Comparison of ENCODE assay signal across 17 cellular contexts in genomic region chr1:196143602-196144342, GRCh38.
DNase-seq lines count a peak whose midpoint lies in the region; ATAC-seq and TF ChIP-seq lines count a peak whose summit lies in the region.
"Had no signal": no experiment of that assay in that cellular context is flagged by ENCODE, and none has a peak within 500 bp of the region (broad histone marks: within the 10 kb centered on the region; RNA-seq: fewer than 3 reads in every experiment).

No MANE protein-coding gene starts in this region.

- no peak overlapping the region for H3K27ac ChIP-seq in AG04450 (ENCODE audit: low read depth, low read length)
- no peak overlapping the region for H3K27ac ChIP-seq in Panc1 (ENCODE audit: low read length)
- no peak overlapping the region for H3K27ac ChIP-seq in hepatocyte
- H3K27ac ChIP-seq: body of pancreas, gastroesophageal sphincter, upper lobe of left lung had no signal

- no peak overlapping the region for H3K4me3 ChIP-seq in AG04450 (ENCODE audit: low read depth, low read length)
- H3K4me3 ChIP-seq in Panc1 (ENCODE audit: low read depth in 2 of 2, low read length in 2 of 2), result no peak overlapping the region
- H3K4me3 ChIP-seq in hepatocyte, result no peak overlapping the region
- H3K4me3 ChIP-seq: body of pancreas, gastroesophageal sphincter, upper lobe of left lung had no signal

- ATAC-seq in Panc1 (no peak), HG02678 (IDR thresholded peaks at IDR 0.05; ENCODE audit: unreplicated experiment) (no peak), HG03439 (IDR thresholded peaks at IDR 0.05; ENCODE audit: unreplicated experiment) (no peak)
- ATAC-seq: body of pancreas, gastroesophageal sphincter, left cardiac atrium had no signal

- H3K79me2 ChIP-seq in hepatocyte, result no peaks in the 10 kb centered on the region

- H3K36me3 ChIP-seq in Panc1 (ENCODE audit: control insufficient read depth, insufficient read depth, low read length) (no peaks in the 10 kb centered on the region), hepatocyte (replicated peaks; ENCODE audit: insufficient read depth, low read depth) (no peaks in the 10 kb centered on the region)
- H3K36me3 ChIP-seq: gastroesophageal sphincter, upper lobe of left lung had no signal

- POLR2A ChIA-PET in AG04450 (lab: Yijun Ruan, JAX) (no interaction called here), Panc1 (lab: Charles Lee) (no interaction called here)

- no peak overlapping the region for H3K4me2 ChIP-seq in hepatocyte

- CTCF ChIA-PET in AG04450 (lab: Charles Lee), result interaction anchor here (1.0 kb wide), 1 partner anchor 165 kb away, joined by 4 read pairs; no protein-coding TSS in a partner anchor
- CTCF ChIA-PET in Panc1 (lab: Charles Lee), result no interaction called here

- H3K27me3 ChIP-seq in AG04450 (ENCODE audit: control insufficient read depth, insufficient read depth, low read length), result no peaks in the 10 kb centered on the region
- no peaks in the 10 kb centered on the region for H3K27me3 ChIP-seq in Panc1 (ENCODE audit: control insufficient read depth, insufficient read depth, low read length)
- H3K27me3 ChIP-seq in hepatocyte, result no peaks in the 10 kb centered on the region
- H3K27me3 ChIP-seq: body of pancreas, gastroesophageal sphincter, upper lobe of left lung had no signal

- no peak for DNase-seq in AG04450 (ENCODE audit: low read depth, low spot score)
- DNase-seq in HCEC 1CT, result peak; percentile 4
- DNase-seq in Panc1 (ENCODE audit: low read depth, low spot score), result no peak
- DNase-seq in hepatocyte (ENCODE audit: low spot score), result no peak
- DNase-seq in NCI-H2081 (lab: John Stamatoyannopoulos, UW), result no peak
- no peak for DNase-seq in stimulated activated CD4-positive, alpha-beta T cell treated with anti-CD3 and anti-CD28 coated beads, Interleukin-4, amount 100 ng/mL, for 24 hours
- DNase-seq: activated CD8-positive, alpha-beta memory T cell treated with anti-CD3 and anti-CD28 coated beads for 24 hours; activated gamma-delta T cell treated with Interleukin-2 at 50 U/mL for 16 hours; body of pancreas; left cardiac atrium; NCI-H446; Right ventricle myocardium superior; stimulated activated CD4-positive, alpha-beta T cell treated with anti-CD3 and anti-CD28 coated beads, Interleukin-1b, Interleukin-23, amount 100 ng/mL, for 48 hours; upper lobe of left lung had no signal

- H2AFZ ChIP-seq in hepatocyte, result no peak overlapping the region

- no peaks in the 10 kb centered on the region for H4K20me1 ChIP-seq in hepatocyte (ENCODE audit: insufficient read depth, poor library complexity, severe bottlenecking)

- intact Hi-C loops in Panc1 (cut with micrococcal nuclease; ENCODE audit: unreplicated experiment), result no loop called here

- in situ Hi-C loops in Panc1 (cut with HindIII; ENCODE audit: low pct_unique_long_range_greater_than_20kb, low sequenced_read_pairs), result no loop called here

- H3K9me3 ChIP-seq in AG04450 (ENCODE audit: control insufficient read depth, insufficient read depth, low read length) (no peaks in the 10 kb centered on the region), Panc1 (ENCODE audit: control insufficient read depth, insufficient read depth, low read depth, low read length) (no peaks in the 10 kb centered on the region), hepatocyte (ENCODE audit: low read depth) (no peaks in the 10 kb centered on the region)
- H3K9me3 ChIP-seq: body of pancreas, gastroesophageal sphincter, upper lobe of left lung had no signal

- no peaks in the 10 kb centered on the region for H3K9me2 ChIP-seq in hepatocyte (replicated peaks; ENCODE audit: insufficient read depth)

- WGBS in hepatocyte (ENCODE audit: low lambda C conversion rate, missing lambda C conversion rate), result 62% methylated on average over 8 of the region's 8 CpGs

- no TSS peak for BruUV-seq in Panc1 (replicated peaks; lab: Mats Ljungman, UMichigan)

- 0 out of 2 replicates have a peak, but pooled peaks have one; percentile 11 for TF ChIP-seq CTCF in AG04450 (IDR thresholded peaks at IDR 0.05; ENCODE audit: low read depth, low read length)
- peak; percentile 20; the same call in 1 of the 2 replicates for TF ChIP-seq CTCF in Panc1 (IDR thresholded peaks at IDR 0.05)
- TF ChIP-seq CTCF in hepatocyte (IDR thresholded peaks at IDR 0.05; ENCODE audit: poor library complexity), result peak; percentile 10

- H3K4me1 ChIP-seq in Panc1 (ENCODE audit: control insufficient read depth, insufficient read depth, low read length) (no peaks in the 10 kb centered on the region), hepatocyte (ENCODE audit: insufficient read depth) (no peaks in the 10 kb centered on the region)
- H3K4me1 ChIP-seq: body of pancreas, gastroesophageal sphincter, upper lobe of left lung had no signal
